In genomic region chr3:184524981-184525336, GRCh38 we compare ENCODE assay signal across 8 cellular contexts. TPM values are rescaled to one million over a fixed set of nuclear protein-coding genes. Genes with fewer than 3 reads are reported as not detected.
DNase-seq lines count a peak whose midpoint lies in the region; ATAC-seq and TF ChIP-seq lines count a peak whose summit lies in the region.

No MANE protein-coding gene starts in this region.

- TF ChIP-seq CTCF in GM10266 (IDR thresholded peaks at IDR 0.05; ENCODE audit: control insufficient read depth, insufficient read depth, low read depth, missing control alignments) = no peak
- TF ChIP-seq CTCF in Peyer's patch (IDR thresholded peaks at IDR 0.05) = no peak
- no peak for TF ChIP-seq CTCF in mucosa of descending colon (IDR thresholded peaks at IDR 0.05)

- H3K4me1 ChIP-seq in Peyer's patch = peaks cover 0 to 12% (median 4%) of the 10 kb centered on the region in 4 donors
- H3K4me1 ChIP-seq in mucosa of descending colon (ENCODE audit: low read depth) = peaks cover 14% of the 10 kb centered on the region

- TF ChIP-seq POLR2A in Peyer's patch (IDR thresholded peaks at IDR 0.05) = no peak

- H3K9me3 Mint-ChIP-seq in dendritic cell treated with granulocyte-macrophage colony-stimulating factor and Interleukin-4, amounts not matched to agents 40 ng/mL and 50 ng/mL, for 4 days = no peaks in the 10 kb centered on the region

- peak overlapping the region; percentile 81 for H3K4me3 Mint-ChIP-seq in dendritic cell treated with granulocyte-macrophage colony-stimulating factor and Interleukin-4, amounts not matched to agents 40 ng/mL and 50 ng/mL, for 4 days

- no peaks in the 10 kb centered on the region for H3K36me3 ChIP-seq in Peyer's patch
- no peaks in the 10 kb centered on the region for H3K36me3 ChIP-seq in mucosa of descending colon (ENCODE audit: low read depth)

- peaks cover 0 to 17% of the 10 kb centered on the region in 2 donors for H3K27me3 ChIP-seq in Peyer's patch

- ATAC-seq in mucosa of descending colon (peak; percentile 55), GM19463 (IDR thresholded peaks at IDR 0.05; ENCODE audit: unreplicated experiment) (no peak)

- DNase-seq in GM10266 (ENCODE audit: extremely low spot score) = peak; percentile 61
- DNase-seq in Peyer's patch = no peak
- no peak for DNase-seq in mucosa of descending colon
- no peak for DNase-seq in MV-4-11 (lab: John Stamatoyannopoulos, UW)
- no peak for DNase-seq in NK-92 treated with Interleukin-12 subunit alpha and Interleukin-12 subunit beta, amount 100 ng/mL, for 24 hours (lab: John Stamatoyannopoulos, UW)
- no peak for DNase-seq in T1000 (lab: John Stamatoyannopoulos, UW)

- H3K27me3 Mint-ChIP-seq in dendritic cell treated with granulocyte-macrophage colony-stimulating factor and Interleukin-4, amounts not matched to agents 40 ng/mL and 50 ng/mL, for 4 days = peaks cover 11% of the 10 kb centered on the region

- intact Hi-C loops in dendritic cell treated with granulocyte-macrophage colony-stimulating factor and Interleukin-4, amounts not matched to agents 40 ng/mL and 50 ng/mL, for 4 days (cut with micrococcal nuclease) = loop anchor here (1.0 to 2.0 kb wide), 2 partner anchors 19 to 162 kb away; no protein-coding TSS in a partner anchor
- intact Hi-C loops in mucosa of descending colon (cut with DNase I, micrococcal nuclease) = no loop called here

- H3K27ac ChIP-seq in Peyer's patch = peak overlapping the region in 2 of 4 donors; percentile 25 to 41

- peaks cover 34% of the 10 kb centered on the region for H3K4me1 Mint-ChIP-seq in dendritic cell treated with granulocyte-macrophage colony-stimulating factor and Interleukin-4, amounts not matched to agents 40 ng/mL and 50 ng/mL, for 4 days (ENCODE audit: low read depth)

- H3K9me3 ChIP-seq in Peyer's patch (no peaks in the 10 kb centered on the region), mucosa of descending colon (no peaks in the 10 kb centered on the region)

- H3K4me3 ChIP-seq in Peyer's patch = peak overlapping the region; percentile 28 to 54 (median 46)
- H3K4me3 ChIP-seq in mucosa of descending colon = no peak overlapping the region

- peak overlapping the region; percentile 99 for H3K27ac Mint-ChIP-seq in dendritic cell treated with granulocyte-macrophage colony-stimulating factor and Interleukin-4, amounts not matched to agents 40 ng/mL and 50 ng/mL, for 4 days

- H3K36me3 Mint-ChIP-seq in dendritic cell treated with granulocyte-macrophage colony-stimulating factor and Interleukin-4, amounts not matched to agents 40 ng/mL and 50 ng/mL, for 4 days (ENCODE audit: low read depth) = no peaks in the 10 kb centered on the region

RNA-seq across cellular contexts. Expression of gene EPHB3, which starts 36.6 kb away (rescaled TPM):
- 10 to 100 TPM in 3 of 4 donors, 1 to 10 TPM in 1; 6.0 to 59.4 (median 17.2) TPM for total RNA-seq in Peyer's patch
- total RNA-seq in mucosa of descending colon = 10 to 100 TPM; 14.1 to 57.2 (median 33.6) TPM
